9 cellular contexts compared by ENCODE assay signal in the genomic region with DNA sequence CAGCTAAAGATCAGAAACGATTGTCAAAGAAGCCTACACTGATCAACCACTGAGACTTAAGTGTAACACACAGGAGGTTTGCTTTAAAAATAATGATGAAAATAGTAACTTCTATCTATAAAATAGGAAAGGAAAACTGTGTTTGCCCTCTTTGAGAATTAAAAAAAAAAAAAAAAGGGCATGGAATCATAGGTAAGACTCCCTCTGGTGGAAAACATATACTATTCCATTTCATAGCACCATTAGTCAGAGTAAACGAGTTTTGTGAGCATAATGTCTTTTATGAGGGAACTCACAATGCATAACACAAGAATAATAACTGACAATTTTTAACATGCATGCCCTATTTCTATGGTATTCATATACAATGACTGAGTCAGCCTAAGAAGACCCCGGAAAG. TPM values are rescaled to one million over a fixed set of nuclear protein-coding genes. Genes with fewer than 3 reads are reported as not detected.
DNase-seq lines count a peak whose midpoint lies in the region; ATAC-seq, FAIRE-seq and TF ChIP-seq lines count a peak whose summit lies in the region.
"Had no signal": no experiment of that assay in that cellular context is flagged by ENCODE, and none has a peak within 500 bp of the region (broad histone marks: within the 10 kb centered on the region; RNA-seq: fewer than 3 reads in every experiment).

No MANE protein-coding gene starts in this region.

- no peak overlapping the region for H3K9ac ChIP-seq in keratinocyte (ENCODE audit: control insufficient read depth, extremely low read depth, insufficient read depth, low read length)

- DNase-seq in BJ (ENCODE audit: low read depth) (no peak), HPDE6-E6E7 (ENCODE audit: extremely low spot score) (peak; percentile 21), SKM-1 (lab: John Stamatoyannopoulos, UW; ENCODE audit: unreplicated experiment) (peak; percentile 29), keratinocyte (ENCODE audit: low read depth, low spot score) (no peak), T-helper 1 cell (no peak)

- POLR2A ChIA-PET in BJ (lab: Charles Lee), result no interaction called here

- no peak overlapping the region for H3K4me2 ChIP-seq in keratinocyte (ENCODE audit: control insufficient read depth, extremely low read depth, insufficient read depth, low read depth, low read length)

- no peaks in the 10 kb centered on the region for H3K9me1 ChIP-seq in keratinocyte (ENCODE audit: control insufficient read depth, extremely low read depth, insufficient read depth, low read length)

- H3K79me2 ChIP-seq in keratinocyte (ENCODE audit: control insufficient read depth, insufficient read depth, low read length), result no peaks in the 10 kb centered on the region

- CTCF ChIA-PET in BJ (lab: Yijun Ruan, JAX), result interaction anchor here (0.7 kb wide), 1 partner anchor 45 kb away, joined by 3 read pairs; no protein-coding TSS in a partner anchor

- H4K20me1 ChIP-seq in keratinocyte (ENCODE audit: control insufficient read depth, extremely low read depth, insufficient read depth, low read length), result no peaks in the 10 kb centered on the region

- no peak overlapping the region for H3K27ac ChIP-seq in keratinocyte (ENCODE audit: control insufficient read depth, insufficient read depth, low read length)
- H3K27ac ChIP-seq: SJCRH30 had no signal

- H3K36me3 ChIP-seq in BJ (ENCODE audit: control insufficient read depth, insufficient read depth, low read length) (peaks cover 8% of the 10 kb centered on the region), keratinocyte (ENCODE audit: control insufficient read depth in 2 of 2, extremely low read depth in 1 of 2, insufficient read depth in 2 of 2, low read length in 2 of 2) (peaks cover 0 to 3% of the 10 kb centered on the region in 2 experiments)

- dilution Hi-C loops in keratinocyte (cut with MboI; ENCODE audit: extremely low pct_ligation_motif_present, low sequenced_read_pairs), result no loop called here

- H3K9me3 ChIP-seq in keratinocyte (ENCODE audit: control insufficient read depth, low read depth, low read length), result no peaks in the 10 kb centered on the region
- H3K9me3 ChIP-seq: SJCRH30 had no signal

- H2AFZ ChIP-seq in keratinocyte (ENCODE audit: control insufficient read depth, low read length), result no peak overlapping the region

- TF ChIP-seq CTCF in BJ (IDR thresholded peaks at IDR 0.05; ENCODE audit: insufficient read depth, low read depth, low read length) (peak; percentile 43; the same call in 1 of the 2 replicates), keratinocyte (optimal IDR thresholded peaks at IDR 0.05 in 1 of 3, IDR thresholded peaks at IDR 0.05 in 1 of 3, conservative IDR thresholded peaks at IDR 0.05 in 1 of 3; ENCODE audit: extremely low read depth in 1 of 3, insufficient read depth in 2 of 3, low read length in 3 of 3) (peak in 2 of 3 experiments; percentile 20 to 22)

- H3K27me3 ChIP-seq in BJ (ENCODE audit: control insufficient read depth, insufficient read depth, low read length), result no peaks in the 10 kb centered on the region
- H3K27me3 ChIP-seq in keratinocyte (ENCODE audit: control insufficient read depth, extremely low read depth, insufficient read depth, low read length), result no peaks in the 10 kb centered on the region
- H3K27me3 ChIP-seq: SJCRH30 had no signal

- H3K4me1 ChIP-seq in keratinocyte (ENCODE audit: control insufficient read depth, extremely low read depth, insufficient read depth, low read length), result no peaks in the 10 kb centered on the region
- H3K4me1 ChIP-seq: SJCRH30 had no signal

- no peak for FAIRE-seq in keratinocyte (lab: Jason Lieb, UNC)

- ATAC-seq in HG02870 (IDR thresholded peaks at IDR 0.05; ENCODE audit: unreplicated experiment), result no peak
- no peak for ATAC-seq in GM18907 (IDR thresholded peaks at IDR 0.05; ENCODE audit: unreplicated experiment)
- ATAC-seq in HG03108 (IDR thresholded peaks at IDR 0.05; ENCODE audit: unreplicated experiment), result no peak

- no peak overlapping the region for H3K4me3 ChIP-seq in BJ (ENCODE audit: low read depth, low read length)
- no peak overlapping the region for H3K4me3 ChIP-seq in keratinocyte (ENCODE audit: control insufficient read depth in 2 of 3, extremely low read depth in 1 of 3, insufficient read depth in 2 of 3, low read depth in 1 of 3, low read length in 3 of 3)
- H3K4me3 ChIP-seq: SJCRH30 had no signal

RNA-seq across cellular contexts. Expression of a gene that starts 36.3 kb away (rescaled TPM):
- polyA plus RNA-seq in BJ (2011; rRNA removed) (52.4 and 96.2 TPM in 2 replicates), keratinocyte (40.6 to 86.5 TPM (median 72.4 TPM) in 3 replicates)
- 59.2 and 62.1 TPM in 2 replicates for polyA minus RNA-seq in BJ (2011; rRNA and poly(A)+ RNA removed)
- 26.9 TPM for polyA plus RNA-seq in keratinocyte (2011; ENCODE audit: low read depth)
- polyA plus RNA-seq in keratinocyte (2011; cell fraction: cytosol; rRNA removed), result 26.5 and 77.0 TPM in 2 replicates
- polyA plus RNA-seq in keratinocyte (2011; cell fraction: nucleus; rRNA removed), result 80.9 and 92.3 TPM in 2 replicates
- polyA plus RNA-seq in keratinocyte (2012; ENCODE audit: low replicate concordance), result 32.3 and 53.1 TPM in 2 replicates
- 31.5 to 85.9 TPM (median 63.1 TPM) in 3 replicates for polyA minus RNA-seq in keratinocyte
- polyA minus RNA-seq in keratinocyte (2011; cell fraction: cytosol; rRNA and poly(A)+ RNA removed), result 53.1 TPM
- polyA minus RNA-seq in keratinocyte (2011; cell fraction: nucleus; rRNA and poly(A)+ RNA removed), result 111 and 183 TPM in 2 replicates

Comparison
In these comparisons a context has a peak if more than half of its experiments do, and no peak if none do; other contexts are left out.
1. DNase-seq: peak in HPDE6-E6E7 (single experiment) and SKM-1 (single experiment); none in BJ (single experiment), keratinocyte (single experiment) and T-helper 1 cell (0 of 5).